8 cellular contexts compared by ENCODE assay signal in genomic region chr16:11076259-11077018, GRCh38.
DNase-seq lines count a peak whose midpoint lies in the region; ATAC-seq, FAIRE-seq and TF ChIP-seq lines count a peak whose summit lies in the region.

No MANE protein-coding gene starts in this region.

- no peak overlapping the region for H3K4me3 Mint-ChIP-seq in CD8-positive, alpha-beta T cell
- H3K4me3 Mint-ChIP-seq in stimulated activated naive CD8-positive, alpha-beta T cell treated with anti-CD3 and anti-CD28 coated beads, Interleukin-15, amount 100 ng/mL, for 72 hours: peak overlapping the region; percentile 50 to 67

- 91% methylated on average over 13 of the region's 13 CpGs for WGBS in HepG2 (ENCODE audit: low lambda C conversion rate)

- H3K36me3 ChIP-seq in CD8-positive, alpha-beta T cell (ENCODE audit: insufficient read depth, low read length): no peaks in the 10 kb centered on the region
- H3K36me3 ChIP-seq in KMS-11 (ENCODE audit: insufficient read depth) (no peaks in the 10 kb centered on the region), HepG2 (replicated peaks in 1 of 2; ENCODE audit: control insufficient read depth in 1 of 2, insufficient read depth in 2 of 2, low read length in 2 of 2) (peaks cover 0 to 2% of the 10 kb centered on the region in 2 experiments; a peak in 1 of 5 replicates)

- H3K4me3 ChIP-seq in CD8-positive, alpha-beta T cell (ENCODE audit: low read depth, low read length): no peak overlapping the region
- no peak overlapping the region for H3K4me3 ChIP-seq in KMS-11 (IDR thresholded peaks at IDR 0.05; ENCODE audit: insufficient read depth, low read depth, low read length)
- H3K4me3 ChIP-seq in fibroblast of villous mesenchyme (ENCODE audit: low read depth, low read length): no peak overlapping the region
- no peak overlapping the region for H3K4me3 ChIP-seq in HepG2 (replicated peaks in 1 of 3; ENCODE audit: insufficient read depth in 1 of 3, low read depth in 2 of 3, low read length in 3 of 3)

- peaks cover 18% of the 10 kb centered on the region for H3K4me1 ChIP-seq in CD8-positive, alpha-beta T cell (ENCODE audit: insufficient read depth, low read length)
- peaks cover 44% of the 10 kb centered on the region for H3K4me1 ChIP-seq in KMS-11 (ENCODE audit: low read depth, poor library complexity, severe bottlenecking)
- peaks cover 21% of the 10 kb centered on the region for H3K4me1 ChIP-seq in HepG2 (ENCODE audit: insufficient read depth, low read length)

- no peak for TF ChIP-seq POLR2A in HepG2 (IDR thresholded peaks at IDR 0.05; ENCODE audit: insufficient read depth in 1 of 2, low read depth in 2 of 2, low read length in 2 of 2)

- H3K79me2 ChIP-seq in KMS-11 (ENCODE audit: insufficient read depth, low read depth): no peaks in the 10 kb centered on the region
- H3K79me2 ChIP-seq in HepG2 (ENCODE audit: insufficient read depth, low read length): no peaks in the 10 kb centered on the region

- no peak for FAIRE-seq in HepG2 (lab: Jason Lieb, UNC)

- BruUV-seq in HepG2 (replicated peaks; lab: Mats Ljungman, UMichigan): no TSS peak

- no peak overlapping the region for H3K27ac Mint-ChIP-seq in CD8-positive, alpha-beta T cell
- peak overlapping the region; percentile 83 to 89 for H3K27ac Mint-ChIP-seq in stimulated activated naive CD8-positive, alpha-beta T cell treated with anti-CD3 and anti-CD28 coated beads, Interleukin-15, amount 100 ng/mL, for 72 hours

- peaks cover 44% of the 10 kb centered on the region for H3K36me3 Mint-ChIP-seq in CD8-positive, alpha-beta T cell

- no peaks in the 10 kb centered on the region for H3K27me3 Mint-ChIP-seq in CD8-positive, alpha-beta T cell (ENCODE audit: low read depth)
- H3K27me3 Mint-ChIP-seq in stimulated activated naive CD8-positive, alpha-beta T cell treated with anti-CD3 and anti-CD28 coated beads, Interleukin-15, amount 100 ng/mL, for 72 hours: no peaks in the 10 kb centered on the region

- no peak for TF ChIP-seq RAD21 in HepG2 (CRISPR knock-in tag; IDR thresholded peaks at IDR 0.05)

- H3K4me2 ChIP-seq in KMS-11: peak overlapping the region; percentile 77; the same call in 1 of the 2 replicates
- no peak overlapping the region for H3K4me2 ChIP-seq in HepG2 (ENCODE audit: low read depth, low read length)

- H3K9me3 ChIP-seq in CD8-positive, alpha-beta T cell (ENCODE audit: low read length): no peaks in the 10 kb centered on the region
- H3K9me3 ChIP-seq in HepG2 (ENCODE audit: low read length): no peaks in the 10 kb centered on the region

- H3K4me1 Mint-ChIP-seq in CD8-positive, alpha-beta T cell (ENCODE audit: low read depth): peaks cover 28% of the 10 kb centered on the region
- peaks cover 100% of the 10 kb centered on the region for H3K4me1 Mint-ChIP-seq in stimulated activated naive CD8-positive, alpha-beta T cell treated with anti-CD3 and anti-CD28 coated beads, Interleukin-15, amount 100 ng/mL, for 72 hours

- no peaks in the 10 kb centered on the region for H3K9me3 Mint-ChIP-seq in CD8-positive, alpha-beta T cell
- no peaks in the 10 kb centered on the region for H3K9me3 Mint-ChIP-seq in stimulated activated naive CD8-positive, alpha-beta T cell treated with anti-CD3 and anti-CD28 coated beads, Interleukin-15, amount 100 ng/mL, for 72 hours

- CTCF ChIA-PET in CD8-positive, alpha-beta T cell (lab: Charles Lee): no interaction called here
- CTCF ChIA-PET in HepG2 (lab: Yijun Ruan, JAX; ENCODE audit: low intra/inter-chr PET ratio, low total read pairs): no interaction called here

- no peaks in the 10 kb centered on the region for H3K27me3 ChIP-seq in CD8-positive, alpha-beta T cell (ENCODE audit: insufficient read depth, low read length)
- no peaks in the 10 kb centered on the region for H3K27me3 ChIP-seq in KMS-11 (ENCODE audit: insufficient read depth, low read depth)
- no peaks in the 10 kb centered on the region for H3K27me3 ChIP-seq in HepG2 (ENCODE audit: control insufficient read depth in 1 of 2, insufficient read depth in 2 of 2, low read length in 2 of 2)

- peak; percentile 91 for ATAC-seq in CD8-positive, alpha-beta T cell
- peak; percentile 48 for ATAC-seq in GM21515 (IDR thresholded peaks at IDR 0.05; ENCODE audit: unreplicated experiment)
- peak; percentile 88 for ATAC-seq in stimulated activated naive CD8-positive, alpha-beta T cell treated with anti-CD3 and anti-CD28 coated beads, Interleukin-15, amount 100 ng/mL, for 72 hours
- ATAC-seq in left colon: no peak
- ATAC-seq in HepG2: no peak

- in situ Hi-C loops in HepG2 (cut with HindIII; ENCODE audit: extremely low pct_ligation_motif_present, low pct_unique_long_range_greater_than_20kb): no loop called here

- POLR2A ChIA-PET in CD8-positive, alpha-beta T cell (lab: Charles Lee): no interaction called here
- POLR2A ChIA-PET in HepG2 (lab: Yijun Ruan, JAX): no interaction called here

- H3K9ac ChIP-seq in KMS-11 (no peak overlapping the region), HepG2 (ENCODE audit: insufficient read depth, low read depth, low read length) (no peak overlapping the region)

- intact Hi-C loops in CD8-positive, alpha-beta T cell (cut with DNase I, micrococcal nuclease): no loop called here
- intact Hi-C loops in left colon (cut with DNase I, micrococcal nuclease) (no loop called here), HepG2 (cut with micrococcal nuclease; ENCODE audit: unreplicated experiment) (no loop called here)

- TF ChIP-seq EP300 in HepG2 (IDR thresholded peaks at IDR 0.05; ENCODE audit: low read depth in 2 of 2, low read length in 2 of 2): no peak
- TF ChIP-seq EP300 in HepG2 (CRISPR knock-in tag; IDR thresholded peaks at IDR 0.05; ENCODE audit: borderline replicate concordance): no peak

- no peak for TF ChIP-seq CTCF in CD8-positive, alpha-beta T cell (IDR thresholded peaks at IDR 0.05)
- no peak for TF ChIP-seq CTCF in KMS-11 (conservative IDR thresholded peaks at IDR 0.05; ENCODE audit: low read depth, low read length)
- no peak for TF ChIP-seq CTCF in fibroblast of villous mesenchyme (IDR thresholded peaks at IDR 0.05; ENCODE audit: insufficient read depth, low read depth, low read length)
- TF ChIP-seq CTCF in HepG2 (CRISPR knock-in tag; IDR thresholded peaks at IDR 0.05): no peak

- H2AFZ ChIP-seq in KMS-11 (ENCODE audit: low read depth) (no peak overlapping the region), HepG2 (ENCODE audit: low read length) (no peak overlapping the region)

- H4K20me1 ChIP-seq in KMS-11 (ENCODE audit: insufficient read depth) (no peaks in the 10 kb centered on the region), HepG2 (ENCODE audit: insufficient read depth, low read length) (no peaks in the 10 kb centered on the region)

- DNase-seq in CD8-positive, alpha-beta T cell: peak in 5 of 7 experiments; percentile 13 to 53 (median 24)
- DNase-seq in fibroblast of villous mesenchyme (ENCODE audit: low read depth) (peak; percentile 55), NCI-H510A (lab: John Stamatoyannopoulos, UW) (no peak), left colon (no peak), HepG2 (ENCODE audit: low spot score) (no peak)
- DNase-seq in stimulated activated naive CD8-positive, alpha-beta T cell treated with anti-CD3 and anti-CD28 coated beads, Interleukin-15, amount 100 ng/mL, for 72 hours: peak; percentile 68 to 82

- no peak overlapping the region for H3K27ac ChIP-seq in CD8-positive, alpha-beta T cell (ENCODE audit: low read depth, low read length)
- H3K27ac ChIP-seq in KMS-11: peak overlapping the region; percentile 71; the same call in 1 of the 2 replicates
- no peak overlapping the region for H3K27ac ChIP-seq in HepG2 (ENCODE audit: extremely low read length, insufficient read depth, low read length)

TF ChIP-seq in HepG2, 621 proteins besides CTCF, POLR2A, EP300 and RAD21:
- TF ChIP-seq EZH2 (conservative IDR thresholded peaks at IDR 0.05; ENCODE audit: low read depth, low read length) (no peak), NCOA2 (CRISPR knock-in tag; IDR thresholded peaks at IDR 0.05) (no peak), ZNF768 (CRISPR knock-in tag; IDR thresholded peaks at IDR 0.05) (no peak), ZNF569 (CRISPR knock-in tag; IDR thresholded peaks at IDR 0.05; ENCODE audit: borderline replicate concordance) (no peak), ATF7 (IDR thresholded peaks at IDR 0.05) (no peak), ATF7 (CRISPR knock-in tag; IDR thresholded peaks at IDR 0.05) (no peak), ZNF180 (CRISPR knock-in tag; IDR thresholded peaks at IDR 0.05; ENCODE audit: borderline replicate concordance, low read depth) (no peak), ZSCAN9 (CRISPR knock-in tag; IDR thresholded peaks at IDR 0.05; ENCODE audit: borderline replicate concordance) (no peak)
- TF ChIP-seq, protein P1, sequence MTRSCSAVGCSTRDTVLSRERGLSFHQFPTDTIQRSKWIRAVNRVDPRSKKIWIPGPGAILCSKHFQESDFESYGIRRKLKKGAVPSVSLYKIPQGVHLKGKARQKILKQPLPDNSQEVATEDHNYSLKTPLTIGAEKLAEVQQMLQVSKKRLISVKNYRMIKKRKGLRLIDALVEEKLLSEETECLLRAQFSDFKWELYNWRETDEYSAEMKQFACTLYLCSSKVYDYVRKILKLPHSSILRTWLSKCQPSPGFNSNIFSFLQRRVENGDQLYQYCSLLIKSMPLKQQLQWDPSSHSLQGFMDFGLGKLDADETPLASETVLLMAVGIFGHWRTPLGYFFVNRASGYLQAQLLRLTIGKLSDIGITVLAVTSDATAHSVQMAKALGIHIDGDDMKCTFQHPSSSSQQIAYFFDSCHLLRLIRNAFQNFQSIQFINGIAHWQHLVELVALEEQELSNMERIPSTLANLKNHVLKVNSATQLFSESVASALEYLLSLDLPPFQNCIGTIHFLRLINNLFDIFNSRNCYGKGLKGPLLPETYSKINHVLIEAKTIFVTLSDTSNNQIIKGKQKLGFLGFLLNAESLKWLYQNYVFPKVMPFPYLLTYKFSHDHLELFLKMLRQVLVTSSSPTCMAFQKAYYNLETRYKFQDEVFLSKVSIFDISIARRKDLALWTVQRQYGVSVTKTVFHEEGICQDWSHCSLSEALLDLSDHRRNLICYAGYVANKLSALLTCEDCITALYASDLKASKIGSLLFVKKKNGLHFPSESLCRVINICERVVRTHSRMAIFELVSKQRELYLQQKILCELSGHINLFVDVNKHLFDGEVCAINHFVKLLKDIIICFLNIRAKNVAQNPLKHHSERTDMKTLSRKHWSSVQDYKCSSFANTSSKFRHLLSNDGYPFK (CRISPR knock-in tag; IDR thresholded peaks at IDR 0.05; ENCODE audit: borderline replicate concordance): no peak

Comparison
In these comparisons a context has a peak if more than half of its experiments do, and no peak if none do; other contexts are left out.
1. ATAC-seq: peak in CD8-positive, alpha-beta T cell (single experiment), GM21515 (single experiment) and stimulated activated naive CD8-positive, alpha-beta T cell treated with anti-CD3 and anti-CD28 coated beads, Interleukin-15, amount 100 ng/mL, for 72 hours (single experiment); none in left colon (single experiment) and HepG2 (single experiment).
2. DNase-seq: peak in CD8-positive, alpha-beta T cell (5 of 7), fibroblast of villous mesenchyme (single experiment) and stimulated activated naive CD8-positive, alpha-beta T cell treated with anti-CD3 and anti-CD28 coated beads, Interleukin-15, amount 100 ng/mL, for 72 hours (2 of 2); none in NCI-H510A (single experiment), left colon (0 of 2) and HepG2 (single experiment).